10 cellular contexts compared by ENCODE assay signal in genomic region chr18:59921384-59921891, GRCh38. TPM values are rescaled to one million over a fixed set of nuclear protein-coding genes. Genes with fewer than 3 reads are reported as not detected.
A peak's percentile ranks its signal among the peaks of the same experiment; 100 is the strongest.
DNase-seq lines count a peak whose midpoint lies in the region; ATAC-seq and TF ChIP-seq lines count a peak whose summit lies in the region.
"Had no signal": no experiment of that assay in that cellular context is flagged by ENCODE, and none has a peak within 500 bp of the region (broad histone marks: within the 10 kb centered on the region; RNA-seq: fewer than 3 reads in every experiment).

No MANE protein-coding gene starts in this region.

- 72% methylated on average over 2 of the region's 2 CpGs for WGBS in SK-N-SH (ENCODE audit: low lambda C conversion rate)

- no peaks in the 10 kb centered on the region for H3K27me3 Mint-ChIP-seq in activated CD4-positive, alpha-beta T cell treated with anti-CD3 and anti-CD28 coated beads, Interleukin-2, amount 10 ng/mL, durations not matched to agents 24 days and 14 days

- no peak overlapping the region for H3K4me2 ChIP-seq in SK-N-SH

- CTCF ChIA-PET in SK-N-SH (lab: Yijun Ruan, JAX), result interaction anchor here (0.6 kb wide), 1 partner anchor 10 kb away, joined by 3 read pairs; no protein-coding TSS in a partner anchor

- no peaks in the 10 kb centered on the region for H3K27me3 ChIP-seq in SK-N-SH (ENCODE audit: insufficient read depth)

- H3K27ac Mint-ChIP-seq in activated CD4-positive, alpha-beta T cell treated with anti-CD3 and anti-CD28 coated beads, Interleukin-2, amount 10 ng/mL, durations not matched to agents 24 days and 14 days, result peak overlapping the region; percentile 64

- H3K9me3 ChIP-seq in SK-N-SH, result no peaks in the 10 kb centered on the region
- H3K9me3 ChIP-seq: mucosa of descending colon had no signal

- H3K9me3 Mint-ChIP-seq in activated CD4-positive, alpha-beta T cell treated with anti-CD3 and anti-CD28 coated beads, Interleukin-2, amount 10 ng/mL, durations not matched to agents 24 days and 14 days, result no peaks in the 10 kb centered on the region

- no peak overlapping the region for H3K9ac ChIP-seq in SK-N-SH

- no peaks in the 10 kb centered on the region for H3K9me2 ChIP-seq in SK-N-SH

- TF ChIP-seq CTCF in SK-N-SH (IDR thresholded peaks at IDR 0.05), result no peak

- H3K4me1 Mint-ChIP-seq in activated CD4-positive, alpha-beta T cell treated with anti-CD3 and anti-CD28 coated beads, Interleukin-2, amount 10 ng/mL, durations not matched to agents 24 days and 14 days, result peaks cover 29% of the 10 kb centered on the region

- TF ChIP-seq EP300 in SK-N-SH (IDR thresholded peaks at IDR 0.05; ENCODE audit: borderline replicate concordance in 1 of 2, low read depth in 1 of 2, low read length in 1 of 2), result peak in 1 of 2 experiments; percentile 20; a peak in 1 of 4 replicates

- H3K36me3 Mint-ChIP-seq in activated CD4-positive, alpha-beta T cell treated with anti-CD3 and anti-CD28 coated beads, Interleukin-2, amount 10 ng/mL, durations not matched to agents 24 days and 14 days (ENCODE audit: low read depth), result no peaks in the 10 kb centered on the region

- H3K79me2 ChIP-seq in SK-N-SH (ENCODE audit: insufficient read depth), result no peaks in the 10 kb centered on the region

- POLR2A ChIA-PET in SK-N-SH (lab: Yijun Ruan, JAX), result no interaction called here

- no peak for TF ChIP-seq RAD21 in SK-N-SH (IDR thresholded peaks at IDR 0.05; ENCODE audit: low read length)

- H3K36me3 ChIP-seq in SK-N-SH (replicated peaks in 1 of 2; ENCODE audit: control insufficient read depth in 1 of 2, insufficient read depth in 2 of 2, low read length in 1 of 2), result no peaks in the 10 kb centered on the region

- no peak overlapping the region for H3K27ac ChIP-seq in SK-N-SH (ENCODE audit: low read depth in 2 of 2, low read length in 1 of 2)

- ATAC-seq in SK-N-SH treated with all-trans-retinoic acid at 6 μM for 48 hours (no peak; the same call in 2 of the 3 replicates), HG03159 (IDR thresholded peaks at IDR 0.05; ENCODE audit: unreplicated experiment) (peak; percentile 36)
- ATAC-seq: mucosa of descending colon had no signal

- H3K4me1 ChIP-seq in SK-N-SH (ENCODE audit: control insufficient read depth in 1 of 2, insufficient read depth in 2 of 2, low read depth in 1 of 2, low read length in 1 of 2), result peaks cover 8 to 18% of the 10 kb centered on the region in 2 experiments; a peak in 3 of 4 replicates

- peak overlapping the region; percentile 28 for H3K4me3 Mint-ChIP-seq in activated CD4-positive, alpha-beta T cell treated with anti-CD3 and anti-CD28 coated beads, Interleukin-2, amount 10 ng/mL, durations not matched to agents 24 days and 14 days

- no peak overlapping the region for H3K4me3 ChIP-seq in SK-N-SH (ENCODE audit: low read depth in 2 of 2, low read length in 1 of 2)
- H3K4me3 ChIP-seq: mucosa of descending colon had no signal

- H2AFZ ChIP-seq in SK-N-SH (ENCODE audit: low read depth), result no peak overlapping the region

- peaks cover 11% of the 10 kb centered on the region for H3F3A ChIP-seq in SK-N-SH (replicated peaks; ENCODE audit: insufficient read depth)

- H4K20me1 ChIP-seq in SK-N-SH (ENCODE audit: insufficient read depth), result no peaks in the 10 kb centered on the region

- intact Hi-C loops in activated CD4-positive, alpha-beta T cell treated with anti-CD3 and anti-CD28 coated beads, Interleukin-2, amount 10 ng/mL, durations not matched to agents 24 days and 14 days (cut with micrococcal nuclease), result loop anchor here (1.0 kb wide), 2 partner anchors 14 to 19 kb away; no protein-coding TSS in a partner anchor

- no peak for DNase-seq in SK-N-SH
- DNase-seq in activated CD4-positive, alpha-beta T cell treated with anti-CD3 and anti-CD28 coated beads, Interleukin-2, amount 10 ng/mL, durations not matched to agents 24 days and 14 days, result peak; percentile 85
- DNase-seq in stimulated activated CD4-positive, alpha-beta T cell treated with anti-CD3 and anti-CD28 coated beads, Interleukin-4, amount 100 ng/mL, for 48 hours (ENCODE audit: low read depth in 2 of 2), result peak; percentile 30 to 50
- no peak for DNase-seq in epidermal melanocyte (ENCODE audit: insufficient read length, low spot score)
- DNase-seq in globus pallidus (ENCODE audit: low spot score), result no peak
- DNase-seq in NCI-H2029 (lab: John Stamatoyannopoulos, UW), result no peak
- DNase-seq: anterior cingulate cortex had no signal

TF ChIP-seq in SK-N-SH, 30 proteins besides CTCF, POLR2A, EP300 and RAD21 (continues in another document):
- TF ChIP-seq TEAD4 (IDR thresholded peaks at IDR 0.05; ENCODE audit: borderline replicate concordance, insufficient read depth) (no peak), YY1 (IDR thresholded peaks at IDR 0.05; ENCODE audit: low read depth) (no peak), REST (IDR thresholded peaks at IDR 0.05; ENCODE audit: low read depth, low read length) (no peak), TAF1 (IDR thresholded peaks at IDR 0.05; ENCODE audit: borderline replicate concordance, low read depth, low read length) (no peak), RXRA (IDR thresholded peaks at IDR 0.05; ENCODE audit: borderline replicate concordance, low read depth) (no peak), TCF12 (IDR thresholded peaks at IDR 0.05) (peak; percentile 89), GATA2 (CRISPR knock-in tag; IDR thresholded peaks at IDR 0.05) (no peak)

TF ChIP-seq in SK-N-SH treated with all-trans-retinoic acid at 6 μM for 48 hours, 23 proteins besides CTCF, POLR2A, EP300 and RAD21:
- TF ChIP-seq CREB5 (CRISPR knock-in tag; IDR thresholded peaks at IDR 0.05; ENCODE audit: low read depth) (no peak), ZNF70 (CRISPR knock-in tag; IDR thresholded peaks at IDR 0.05) (no peak), SNAI2 (CRISPR knock-in tag; IDR thresholded peaks at IDR 0.05) (no peak), TSHZ2 (CRISPR knock-in tag; IDR thresholded peaks at IDR 0.05) (no peak), ZNF565 (CRISPR knock-in tag; conservative IDR thresholded peaks at IDR 0.05; ENCODE audit: low read depth) (no peak), CSDC2 (CRISPR knock-in tag; IDR thresholded peaks at IDR 0.05) (no peak), ARNTL (CRISPR knock-in tag; IDR thresholded peaks at IDR 0.05; ENCODE audit: borderline replicate concordance, low read depth) (no peak), ISL1 (CRISPR knock-in tag; IDR thresholded peaks at IDR 0.05) (no peak), OSR1 (CRISPR knock-in tag; IDR thresholded peaks at IDR 0.05) (no peak), TOX (CRISPR knock-in tag; IDR thresholded peaks at IDR 0.05; ENCODE audit: borderline replicate concordance) (no peak), PPARA (CRISPR knock-in tag; IDR thresholded peaks at IDR 0.05; ENCODE audit: borderline replicate concordance) (no peak), ZFP30 (CRISPR knock-in tag; IDR thresholded peaks at IDR 0.05) (no peak)

RNA-seq across cellular contexts. Expression of gene PMAIP1, which starts 21.6 kb away (rescaled TPM):
- 74.5 and 76.9 TPM in 2 replicates for polyA plus RNA-seq in SK-N-SH (2012; rRNA removed)
- 79.4 and 117 TPM in 2 replicates for polyA plus RNA-seq in SK-N-SH (2012; cell fraction: cytosol; rRNA removed)
- polyA plus RNA-seq in SK-N-SH (2012; cell fraction: nucleus; rRNA removed), result 37.4 and 69.3 TPM in 2 replicates
- 52.5 and 54.6 TPM in 2 replicates for total RNA-seq in activated CD4-positive, alpha-beta T cell treated with anti-CD3 and anti-CD28 coated beads, Interleukin-2, amount 10 ng/mL, durations not matched to agents 24 days and 14 days

Comparison
In these comparisons a context has a peak if more than half of its experiments do, and no peak if none do; other contexts are left out.
1. DNase-seq: peak in activated CD4-positive, alpha-beta T cell treated with anti-CD3 and anti-CD28 coated beads, Interleukin-2, amount 10 ng/mL, durations not matched to agents 24 days and 14 days (single experiment) and stimulated activated CD4-positive, alpha-beta T cell treated with anti-CD3 and anti-CD28 coated beads, Interleukin-4, amount 100 ng/mL, for 48 hours (2 of 2); none in SK-N-SH (single experiment), epidermal melanocyte (single experiment), globus pallidus (single experiment) and NCI-H2029 (single experiment).